ENCODE assay signal across 15 cellular contexts in genomic region chr12:52059582-52060497, GRCh38. TPM values are rescaled to one million over a fixed set of nuclear protein-coding genes. Genes with fewer than 3 reads are reported as not detected.
DNase-seq lines count a peak whose midpoint lies in the region; ATAC-seq, FAIRE-seq and TF ChIP-seq lines count a peak whose summit lies in the region.
"Had no signal": no experiment of that assay in that cellular context is flagged by ENCODE, and none has a peak within 500 bp of the region (broad histone marks: within the 10 kb centered on the region; RNA-seq: fewer than 3 reads in every experiment).

No MANE protein-coding gene starts in this region.

- no peak for TF ChIP-seq POLR2A in K562 (conservative IDR thresholded peaks at IDR 0.05)

- H3K27ac ChIP-seq in K562 (ENCODE audit: extremely low read depth, low read depth, low read length) (no peak overlapping the region), mesenchymal stem cell (ENCODE audit: low read length, poor library complexity, severe bottlenecking) (no peak overlapping the region), upper lobe of right lung (no peak overlapping the region)
- H3K27ac ChIP-seq: RWPE1 had no signal

- intact Hi-C loops in Right ventricle myocardium superior (cut with DNase I) (no loop called here), cardiac septum (cut with DNase I) (no loop called here), K562 (cut with micrococcal nuclease) (no loop called here), upper lobe of right lung (cut with DNase I) (no loop called here), left colon (cut with DNase I, micrococcal nuclease) (no loop called here)

- H4K91ac ChIP-seq in mesenchymal stem cell (ENCODE audit: low read length) = no peak overlapping the region

- H4K8ac ChIP-seq in mesenchymal stem cell (ENCODE audit: low read length) = no peak overlapping the region

- H3K9ac ChIP-seq in K562 (ENCODE audit: insufficient read depth in 1 of 2, low read depth in 2 of 2, low read length in 2 of 2) (no peak overlapping the region), mesenchymal stem cell (ENCODE audit: low read length) (no peak overlapping the region)

- CTCF ChIA-PET in K562 (lab: Yijun Ruan, JAX; ENCODE audit: low intra/inter-chr PET ratio) = no interaction called here

- POLR2A ChIA-PET in K562 (lab: Yijun Ruan, JAX) = interaction anchor here (0.5 to 1.6 kb wide), 5 partner anchors 9 to 1355 kb away, joined by 3 to 6 read pairs (median 3); no protein-coding TSS in a partner anchor

- WGBS in K562 (ENCODE audit: insufficient coverage, low coverage, missing lambda C conversion rate) = 43% methylated on average over 10 of the region's 12 CpGs
- WGBS in mesenchymal stem cell = 86% methylated on average over 9 of the region's 12 CpGs

- no peak overlapping the region for H3K18ac ChIP-seq in mesenchymal stem cell (ENCODE audit: low read depth in 1 of 2, low read length in 2 of 2)

- no peak overlapping the region for H2BK12ac ChIP-seq in mesenchymal stem cell (ENCODE audit: low read length in 2 of 2)

- in situ Hi-C loops in K562 (cut with MboI) = no loop called here

- H3K9me3 ChIP-seq in K562 (replicated peaks; ENCODE audit: control insufficient read depth, insufficient read depth, low read depth, low read length) (no peaks in the 10 kb centered on the region), mesenchymal stem cell (ENCODE audit: control insufficient read depth, low read length) (no peaks in the 10 kb centered on the region), upper lobe of right lung (no peaks in the 10 kb centered on the region)
- H3K9me3 ChIP-seq: spleen had no signal

- H3K79me2 ChIP-seq in K562 (ENCODE audit: control insufficient read depth, insufficient read depth, low read length) = no peaks in the 10 kb centered on the region

- H3K27me3 ChIP-seq in K562 (ENCODE audit: control insufficient read depth in 2 of 2, insufficient read depth in 2 of 2, low read length in 2 of 2) (peaks cover 0 to 16% of the 10 kb centered on the region in 2 experiments; a peak in 3 of 5 replicates), mesenchymal stem cell (ENCODE audit: control insufficient read depth in 1 of 2, insufficient read depth in 1 of 2, low read length in 2 of 2) (no peaks in the 10 kb centered on the region), upper lobe of right lung (no peaks in the 10 kb centered on the region)
- H3K27me3 ChIP-seq: spleen had no signal

- H2AFZ ChIP-seq in K562 (ENCODE audit: low read depth, low read length) (no peak overlapping the region), mesenchymal stem cell (ENCODE audit: low read depth, low read length) (no peak overlapping the region)

- no peak overlapping the region for H2BK5ac ChIP-seq in mesenchymal stem cell (ENCODE audit: low read depth, low read length, poor library complexity, severe bottlenecking)

- H2AK5ac ChIP-seq in mesenchymal stem cell (ENCODE audit: low read length, severe bottlenecking) = no peak overlapping the region

- no peak overlapping the region for H3K23ac ChIP-seq in mesenchymal stem cell (ENCODE audit: low read length in 2 of 2)

- H3K4me2 ChIP-seq in K562 (ENCODE audit: insufficient read depth, low read length) = no peak overlapping the region
- no peak overlapping the region for H3K4me2 ChIP-seq in mesenchymal stem cell (ENCODE audit: low read length, poor library complexity, severe bottlenecking)

- no peaks in the 10 kb centered on the region for H4K20me1 ChIP-seq in K562 (replicated peaks; ENCODE audit: control insufficient read depth, insufficient read depth, low read length)

- no peak overlapping the region for H3K4me3 ChIP-seq in K562
- no peak overlapping the region for H3K4me3 ChIP-seq in mesenchymal stem cell (ENCODE audit: insufficient read depth in 1 of 2, low read depth in 1 of 2, low read length in 2 of 2)
- H3K4me3 ChIP-seq in upper lobe of right lung = no peak overlapping the region
- H3K4me3 ChIP-seq: spleen had no signal

- no peak for TF ChIP-seq EP300 in K562 (IDR thresholded peaks at IDR 0.05; ENCODE audit: low read length)

- no peak overlapping the region for H2BK120ac ChIP-seq in mesenchymal stem cell (ENCODE audit: low read depth, low read length)

- FAIRE-seq in K562 (lab: Jason Lieb, UNC) = peak; percentile 32
- FAIRE-seq: D721Med, endothelial cell of umbilical vein had no signal

- H3K79me1 ChIP-seq in mesenchymal stem cell (replicated peaks; ENCODE audit: low read length, poor library complexity, severe bottlenecking) = no peaks in the 10 kb centered on the region

- H3K4ac ChIP-seq in mesenchymal stem cell (ENCODE audit: low read depth in 1 of 2, low read length in 2 of 2) = no peak overlapping the region

- H2BK15ac ChIP-seq in mesenchymal stem cell (ENCODE audit: low read depth, poor library complexity, severe bottlenecking) = no peak overlapping the region

- TF ChIP-seq CTCF in K562 (IDR thresholded peaks at IDR 0.05 in 2 of 3, conservative IDR thresholded peaks at IDR 0.05 in 1 of 3; ENCODE audit: insufficient read depth in 2 of 3, low read depth in 1 of 3, low read length in 3 of 3) (no peak), upper lobe of right lung (IDR thresholded peaks at IDR 0.05) (no peak)

- H3K36me3 ChIP-seq in K562 (ENCODE audit: control insufficient read depth, insufficient read depth, low read length) (no peaks in the 10 kb centered on the region), mesenchymal stem cell (ENCODE audit: control insufficient read depth in 1 of 2, insufficient read depth in 2 of 2, low read depth in 1 of 2, low read length in 2 of 2) (peaks cover 0 to 16% of the 10 kb centered on the region in 2 experiments), upper lobe of right lung (peaks cover 40% of the 10 kb centered on the region)

- TF ChIP-seq RAD21 in K562 (CRISPR knock-in tag; conservative IDR thresholded peaks at IDR 0.05 in 1 of 2, IDR thresholded peaks at IDR 0.05 in 1 of 2) = no peak

- DNase-seq in Right ventricle myocardium superior = peak; percentile 41
- no peak for DNase-seq in cardiac septum (ENCODE audit: low spot score)
- no peak for DNase-seq in K562 (ENCODE audit: extremely low read depth in 1 of 4, low spot score in 3 of 4)
- peak; percentile 88 for DNase-seq in mesenchymal stem cell
- peak; percentile 65 for DNase-seq in upper lobe of right lung
- no peak for DNase-seq in left colon
- DNase-seq: activated CD4-positive, alpha-beta T cell treated with anti-CD3 and anti-CD28 coated beads, Interleukin-2, amount 50 U/mL, for 48 hours; activated gamma-delta T cell; NCI-H146; spleen had no signal

- peaks cover 9 to 35% of the 10 kb centered on the region in 2 experiments; a peak in 4 of 5 replicates for H3K4me1 ChIP-seq in K562 (replicated peaks in 1 of 2; ENCODE audit: control insufficient read depth in 2 of 2, insufficient read depth in 2 of 2, low read length in 2 of 2)
- peaks cover 4% of the 10 kb centered on the region for H3K4me1 ChIP-seq in mesenchymal stem cell (ENCODE audit: control insufficient read depth, insufficient read depth, low read depth, low read length)
- H3K4me1 ChIP-seq in upper lobe of right lung = no peaks in the 10 kb centered on the region

- BruUV-seq in K562 (replicated peaks; lab: Mats Ljungman, UMichigan) = no TSS peak

- no peaks in the 10 kb centered on the region for H3K9me1 ChIP-seq in K562 (ENCODE audit: control insufficient read depth, insufficient read depth, low read length)

- no peak for ATAC-seq in Right ventricle myocardium superior (ENCODE audit: poor library complexity)
- no peak for ATAC-seq in K562
- peak; percentile 5 for ATAC-seq in upper lobe of right lung
- ATAC-seq in HG03196 (IDR thresholded peaks at IDR 0.05; ENCODE audit: unreplicated experiment) = no peak
- no peak for ATAC-seq in left colon
- ATAC-seq in HG02798 (IDR thresholded peaks at IDR 0.05; ENCODE audit: poor library complexity, unreplicated experiment) = no peak

- no peak overlapping the region for H3K14ac ChIP-seq in mesenchymal stem cell (ENCODE audit: low read length in 2 of 2)

RNA-seq across cellular contexts. Expression of gene NR4A1, which starts 8.6 kb away (rescaled TPM):
- total RNA-seq in Right ventricle myocardium superior (46.1 TPM), cardiac septum (76.3 TPM), K562 (2014; rRNA removed) (2.0 and 2.2 TPM in 2 replicates), K562 (2014; rRNA removed; fragmentation: Illumina TruSeq; extraction: Trizol) (0.47 and 0.86 TPM in 2 replicates), K562 (2015; rRNA removed; fragmentation: Illumina TruSeq; extraction: Trizol) (0.07 and 0.34 TPM in 2 replicates), K562 (2021) (4.4 and 4.7 TPM in 2 replicates), upper lobe of right lung (67.0 TPM), left colon (100 to 1,000 TPM in 1 of 2 donors, 10 to 100 TPM in 1; 37.7 to 182 TPM)
- 5.4 and 21.5 TPM in 2 replicates for total RNA-seq in K562 (2011; cell fraction: chromatin; rRNA removed; ENCODE audit: low replicate concordance)
- total RNA-seq in K562 (2011; cell fraction: nucleolus; rRNA removed) = 6.6 and 15.5 TPM in 2 replicates
- 6.7 and 7.1 TPM in 2 replicates for total RNA-seq in K562 (2011; cell fraction: nucleoplasm; rRNA removed)
- polyA plus RNA-seq in K562 (2011; rRNA removed) (2.0 and 3.2 TPM in 2 replicates), K562 (2014; fragmentation: Illumina TruSeq; extraction: Trizol) (1.7 and 2.4 TPM in 2 replicates), K562 (2014; fragmentation: Nextera tagmentation; extraction: Ambion mirVana) (under 1 TPM in 1 of 2 experiments, not detected in 1; 0.08 TPM), K562 (2014; rRNA removed) (1.7 and 2.7 TPM in 2 replicates)
- polyA plus RNA-seq in K562 (2011; cell fraction: cytosol; rRNA removed) = 3.2 and 7.1 TPM in 2 replicates
- polyA plus RNA-seq in K562 (2011; cell fraction: nucleus; rRNA removed) = 6.6 and 13.3 TPM in 2 replicates
- polyA plus RNA-seq in K562 (2012) = 3.6 and 4.4 TPM in 2 replicates
- 0.72 and 0.95 TPM in 2 replicates for polyA minus RNA-seq in K562 (2011; rRNA and poly(A)+ RNA removed)
- 3.7 and 7.6 TPM in 2 replicates for polyA minus RNA-seq in K562 (2011; cell fraction: cytosol; rRNA and poly(A)+ RNA removed)
- 2.8 and 3.4 TPM in 2 replicates for polyA minus RNA-seq in K562 (2011; cell fraction: nucleus; rRNA and poly(A)+ RNA removed)
- polyA plus RNA-seq in mesenchymal stem cell (2013, experiment 1 of 2) = 59.6 TPM
- 43.8 TPM for polyA plus RNA-seq in mesenchymal stem cell (2013, experiment 2 of 2)

RNA-seq across cellular contexts. Expression of gene ATG101, which starts 9.9 kb away (rescaled TPM):
- total RNA-seq in Right ventricle myocardium superior (23.5 TPM), cardiac septum (23.2 TPM), K562 (2014; rRNA removed) (50.5 and 52.4 TPM in 2 replicates), K562 (2014; rRNA removed; fragmentation: Illumina TruSeq; extraction: Trizol) (15.0 and 20.8 TPM in 2 replicates), K562 (2015; rRNA removed; fragmentation: Illumina TruSeq; extraction: Trizol) (29.7 and 31.8 TPM in 2 replicates), K562 (2021) (38.0 and 38.1 TPM in 2 replicates), upper lobe of right lung (37.3 TPM), left colon (10 to 100 TPM; 35.0 to 36.3 TPM)
- total RNA-seq in K562 (2011; cell fraction: chromatin; rRNA removed; ENCODE audit: low replicate concordance) = 24.2 and 53.2 TPM in 2 replicates
- 52.9 and 58.2 TPM in 2 replicates for total RNA-seq in K562 (2011; cell fraction: nucleolus; rRNA removed)
- total RNA-seq in K562 (2011; cell fraction: nucleoplasm; rRNA removed) = 34.3 and 38.9 TPM in 2 replicates
- polyA plus RNA-seq in K562 (2011; rRNA removed) (40.0 and 44.4 TPM in 2 replicates), K562 (2014; fragmentation: Illumina TruSeq; extraction: Trizol) (29.1 and 34.1 TPM in 2 replicates), K562 (2014; fragmentation: Nextera tagmentation; extraction: Ambion mirVana) (1 to 10 TPM; 2.9 to 3.9 TPM), K562 (2014; rRNA removed) (39.9 and 42.9 TPM in 2 replicates)
- polyA plus RNA-seq in K562 (2011; cell fraction: cytosol; rRNA removed) = 44.9 and 61.0 TPM in 2 replicates
- 29.2 and 42.6 TPM in 2 replicates for polyA plus RNA-seq in K562 (2011; cell fraction: nucleus; rRNA removed)
- 36.2 and 43.3 TPM in 2 replicates for polyA plus RNA-seq in K562 (2012)
- 36.0 and 46.8 TPM in 2 replicates for polyA minus RNA-seq in K562 (2011; rRNA and poly(A)+ RNA removed)
- polyA minus RNA-seq in K562 (2011; cell fraction: cytosol; rRNA and poly(A)+ RNA removed) = 12.4 and 14.5 TPM in 2 replicates
- polyA minus RNA-seq in K562 (2011; cell fraction: nucleus; rRNA and poly(A)+ RNA removed) = 16.6 and 19.2 TPM in 2 replicates
- polyA plus RNA-seq in mesenchymal stem cell (2013, experiment 1 of 2) = 38.1 TPM
- 37.4 TPM for polyA plus RNA-seq in mesenchymal stem cell (2013, experiment 2 of 2)

RNA-seq across cellular contexts. Expression of gene SMIM41, which starts 19.7 kb away (rescaled TPM):
- 0.35 TPM for total RNA-seq in Right ventricle myocardium superior
- total RNA-seq in cardiac septum = not detected
- total RNA-seq in K562 (2011; cell fraction: chromatin; rRNA removed; ENCODE audit: low replicate concordance) = not detected in 2 replicates
- 0.50 TPM in 1 of 2 replicates, not detected in the other for total RNA-seq in K562 (2011; cell fraction: nucleolus; rRNA removed)
- not detected in 2 replicates for total RNA-seq in K562 (2011; cell fraction: nucleoplasm; rRNA removed)
- total RNA-seq in K562 (2014; rRNA removed) = not detected in 2 replicates
- not detected in 2 replicates for total RNA-seq in K562 (2014; rRNA removed; fragmentation: Illumina TruSeq; extraction: Trizol)
- not detected in 2 replicates for total RNA-seq in K562 (2015; rRNA removed; fragmentation: Illumina TruSeq; extraction: Trizol)
- not detected in 2 replicates for total RNA-seq in K562 (2021)
- not detected in 2 replicates for polyA plus RNA-seq in K562 (2011; rRNA removed)
- not detected in 2 replicates for polyA plus RNA-seq in K562 (2011; cell fraction: cytosol; rRNA removed)
- 0.09 TPM in 1 of 2 replicates, not detected in the other for polyA plus RNA-seq in K562 (2011; cell fraction: nucleus; rRNA removed)
- not detected in 2 replicates for polyA plus RNA-seq in K562 (2012)
- not detected in 2 replicates for polyA plus RNA-seq in K562 (2014; fragmentation: Illumina TruSeq; extraction: Trizol)
- not detected for polyA plus RNA-seq in K562 (2014; fragmentation: Nextera tagmentation; extraction: Ambion mirVana)
- polyA plus RNA-seq in K562 (2014; rRNA removed) = not detected in 2 replicates
- polyA minus RNA-seq in K562 (2011; rRNA and poly(A)+ RNA removed) = not detected in 2 replicates
- polyA minus RNA-seq in K562 (2011; cell fraction: cytosol; rRNA and poly(A)+ RNA removed) = not detected in 2 replicates
- 0.27 TPM in 1 of 2 replicates, not detected in the other for polyA minus RNA-seq in K562 (2011; cell fraction: nucleus; rRNA and poly(A)+ RNA removed)
- 3.3 TPM for polyA plus RNA-seq in mesenchymal stem cell (2013, experiment 1 of 2)
- 3.5 TPM for polyA plus RNA-seq in mesenchymal stem cell (2013, experiment 2 of 2)
- total RNA-seq in upper lobe of right lung = 6.1 TPM
- total RNA-seq in left colon = under 1 TPM in 1 of 2 donors, not detected in 1; 0.31 TPM
- total RNA-seq: endothelial cell of umbilical vein had no signal
- polyA plus RNA-seq: endothelial cell of umbilical vein had no signal

RNA-seq across cellular contexts. Expression of gene TAMALIN, which starts 53.1 kb away (rescaled TPM):
- total RNA-seq in Right ventricle myocardium superior (19.8 TPM), cardiac septum (27.5 TPM), K562 (2014; rRNA removed) (0.82 and 1.5 TPM in 2 replicates), K562 (2014; rRNA removed; fragmentation: Illumina TruSeq; extraction: Trizol) (0.70 and 1.3 TPM in 2 replicates), K562 (2015; rRNA removed; fragmentation: Illumina TruSeq; extraction: Trizol) (2.2 and 3.2 TPM in 2 replicates), K562 (2021) (1.3 and 1.5 TPM in 2 replicates), upper lobe of right lung (199 TPM), left colon (10 to 100 TPM in 1 of 2 donors, 1 to 10 TPM in 1; 9.0 to 10.7 TPM)
- 3.2 and 11.3 TPM in 2 replicates for total RNA-seq in K562 (2011; cell fraction: chromatin; rRNA removed; ENCODE audit: low replicate concordance)
- 5.7 and 10.0 TPM in 2 replicates for total RNA-seq in K562 (2011; cell fraction: nucleolus; rRNA removed)
- 3.2 and 3.4 TPM in 2 replicates for total RNA-seq in K562 (2011; cell fraction: nucleoplasm; rRNA removed)
- polyA plus RNA-seq in K562 (2011; rRNA removed) (0.74 and 1.1 TPM in 2 replicates), K562 (2014; fragmentation: Illumina TruSeq; extraction: Trizol) (0.65 and 1.1 TPM in 2 replicates), K562 (2014; fragmentation: Nextera tagmentation; extraction: Ambion mirVana) (not detected), K562 (2014; rRNA removed) (1.2 and 1.5 TPM in 2 replicates)
- polyA plus RNA-seq in K562 (2011; cell fraction: cytosol; rRNA removed) = 0.46 and 1.4 TPM in 2 replicates
- polyA plus RNA-seq in K562 (2011; cell fraction: nucleus; rRNA removed) = 2.5 and 2.6 TPM in 2 replicates
- polyA plus RNA-seq in K562 (2012) = 4.8 and 8.3 TPM in 2 replicates
- polyA minus RNA-seq in K562 (2011; rRNA and poly(A)+ RNA removed) = 0.96 and 1.2 TPM in 2 replicates
- polyA minus RNA-seq in K562 (2011; cell fraction: cytosol; rRNA and poly(A)+ RNA removed) = 6.1 TPM in 1 of 2 replicates, not detected in the other
- polyA minus RNA-seq in K562 (2011; cell fraction: nucleus; rRNA and poly(A)+ RNA removed) = 1.8 and 2.4 TPM in 2 replicates
- polyA plus RNA-seq in mesenchymal stem cell (2013, experiment 1 of 2) = 17.3 TPM
- 17.8 TPM for polyA plus RNA-seq in mesenchymal stem cell (2013, experiment 2 of 2)

Comparison
In these comparisons a context has a peak if more than half of its experiments do, and no peak if none do; other contexts are left out.
1. DNase-seq: peak in Right ventricle myocardium superior (single experiment), mesenchymal stem cell (single experiment) and upper lobe of right lung (single experiment); none in cardiac septum (single experiment), K562 (0 of 4) and left colon (0 of 2).